Comparison of ENCODE assay signal across 1 cellular context in genomic region chr10:102163342-102163989, GRCh38.
TF ChIP-seq lines count a peak whose summit lies in the region.

No MANE protein-coding gene starts in this region.

TF ChIP-seq in endothelial cell of umbilical vein, 7 proteins besides CTCF, POLR2A, EP300 and RAD21 (continued from another document):
- TF ChIP-seq MAX (IDR thresholded peaks at IDR 0.05; ENCODE audit: insufficient read depth, insufficient read length) (no peak), MYC (IDR thresholded peaks at IDR 0.05; ENCODE audit: low read depth, low read length) (no peak), EZH2 (IDR thresholded peaks at IDR 0.05; ENCODE audit: borderline replicate concordance, low read depth, low read length, severe bottlenecking) (no peak), FOS (IDR thresholded peaks at IDR 0.05; ENCODE audit: borderline replicate concordance, insufficient read depth, low read length) (no peak)
